Comparison of ENCODE assay signal across 9 cellular contexts in the genomic region with DNA sequence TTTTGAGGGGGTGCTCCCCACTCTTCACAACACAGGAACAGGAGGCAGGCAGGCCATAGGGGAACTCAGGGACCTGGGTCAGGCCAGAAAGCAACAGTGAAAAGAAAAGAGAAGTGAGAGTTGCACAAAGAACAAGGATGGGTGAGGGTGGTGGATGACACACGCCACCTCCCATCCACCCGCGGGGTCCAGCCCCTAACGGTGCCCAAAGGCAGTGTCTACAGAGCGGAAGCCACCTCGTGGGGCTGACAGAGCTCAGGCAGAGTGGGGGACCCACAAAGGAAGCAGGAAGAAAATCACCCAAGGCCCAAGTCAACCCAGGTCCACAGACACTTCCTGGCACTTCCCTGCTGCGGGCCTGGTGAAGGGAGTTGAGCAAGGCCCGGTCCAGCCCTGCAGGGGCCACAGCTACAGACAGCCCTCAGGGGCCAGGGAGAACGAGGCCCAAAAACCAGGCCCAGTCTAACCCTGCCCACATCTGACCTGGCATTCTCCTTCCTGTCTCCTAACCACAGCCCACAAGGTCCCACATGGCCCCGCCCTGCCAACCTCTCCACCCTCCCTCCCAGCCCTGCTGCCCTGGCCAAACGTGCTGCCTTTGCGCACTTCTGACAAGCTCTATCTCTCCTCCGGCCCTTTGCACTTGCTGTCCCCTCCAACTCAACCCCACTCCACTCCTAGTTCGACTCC. TPM values are rescaled to one million over a fixed set of nuclear protein-coding genes. Genes with fewer than 3 reads are reported as not detected.
DNase-seq lines count a peak whose midpoint lies in the region; ATAC-seq and TF ChIP-seq lines count a peak whose summit lies in the region.
"Had no signal": no experiment of that assay in that cellular context is flagged by ENCODE, and none has a peak within 500 bp of the region (broad histone marks: within the 10 kb centered on the region; RNA-seq: fewer than 3 reads in every experiment).

No MANE protein-coding gene starts in this region.

- BruUV-seq in PC-9 (replicated peaks; lab: Mats Ljungman, UMichigan), result no TSS peak

- H3K36me3 ChIP-seq in PC-9 (ENCODE audit: low read depth) (peaks cover 2% of the 10 kb centered on the region; the same call in 1 of the 2 replicates), upper lobe of right lung (no peaks in the 10 kb centered on the region)

- H3K9me3 ChIP-seq in PC-9 (ENCODE audit: insufficient read depth, low read depth) (no peaks in the 10 kb centered on the region), upper lobe of right lung (no peaks in the 10 kb centered on the region)

- intact Hi-C loops in PC-9 (cut with micrococcal nuclease; ENCODE audit: unreplicated experiment), result loop anchor here (5.0 kb wide), 1 partner anchor 38 kb away; no protein-coding TSS in a partner anchor
- intact Hi-C loops in upper lobe of right lung (cut with DNase I), result no loop called here

- POLR2A ChIA-PET in PC-9 (lab: Charles Lee; ENCODE audit: unreplicated experiment), result no interaction called here

- no peaks in the 10 kb centered on the region for H3K9me2 ChIP-seq in PC-9 (ENCODE audit: insufficient read depth)

- H3K4me3 ChIP-seq in PC-9, result 0 out of 2 replicates have a peak overlapping the region, but pooled peaks have one; percentile 4
- H3K4me3 ChIP-seq in upper lobe of right lung, result no peak overlapping the region

- ATAC-seq in GM18870 (IDR thresholded peaks at IDR 0.05; ENCODE audit: unreplicated experiment) (peak; percentile 90), HG02885 (IDR thresholded peaks at IDR 0.05; ENCODE audit: poor library complexity, unreplicated experiment) (peak; percentile 86), upper lobe of right lung (peak; percentile 92)

- peaks cover 12% of the 10 kb centered on the region for H4K20me1 ChIP-seq in PC-9 (ENCODE audit: insufficient read depth)

- no peaks in the 10 kb centered on the region for H3K27me3 ChIP-seq in PC-9 (ENCODE audit: insufficient read depth, low read depth)
- H3K27me3 ChIP-seq in upper lobe of right lung, result no peaks in the 10 kb centered on the region

- H3K4me1 ChIP-seq in PC-9 (replicated peaks; ENCODE audit: insufficient read depth) (peaks cover 66% of the 10 kb centered on the region), upper lobe of right lung (peaks cover 24% of the 10 kb centered on the region)

- TF ChIP-seq CTCF in PC-9 (conservative IDR thresholded peaks at IDR 0.05) (no peak), upper lobe of right lung (IDR thresholded peaks at IDR 0.05) (no peak)

- peaks cover 53% of the 10 kb centered on the region for H3F3A ChIP-seq in PC-9 (ENCODE audit: insufficient read depth, low read depth)

- CTCF ChIA-PET in PC-9 (lab: Charles Lee), result interaction anchor here (1.2 kb wide), 1 partner anchor 39 kb away, joined by 10 read pairs; no protein-coding TSS in a partner anchor

- peak overlapping the region; percentile 41 for H3K4me2 ChIP-seq in PC-9

- peaks cover 90% of the 10 kb centered on the region for H3K79me2 ChIP-seq in PC-9 (ENCODE audit: low read depth)

- H3K27ac ChIP-seq in PC-9 (peak overlapping the region; percentile 67), upper lobe of right lung (peak overlapping the region; percentile 58)

- H2AFZ ChIP-seq in PC-9, result no peak overlapping the region

- DNase-seq in PC-9, result peak; percentile 44 to 49
- peak; percentile 43 for DNase-seq in activated T-helper 9 cell treated with anti-CD3 and anti-CD28 coated beads, Interleukin-2, amount 50 U/mL, for 16 hours (ENCODE audit: low read depth)
- peak; percentile 34 for DNase-seq in midbrain (lab: John Stamatoyannopoulos, UW)
- DNase-seq in upper lobe of right lung, result peak; percentile 85
- no peak for DNase-seq in mesenteric fat pad (ENCODE audit: low spot score)
- DNase-seq in NCI-H1417 treated with DMSO at 0.1 percent for 48 hours (lab: John Stamatoyannopoulos, UW), result no peak

RNA-seq across cellular contexts. Expression of a gene that starts 5.9 kb away (rescaled TPM):
- total RNA-seq in PC-9 (2021) (72.7 and 84.0 TPM in 2 replicates), upper lobe of right lung (19.8 TPM), mesenteric fat pad (1.5 TPM)
- total RNA-seq: bronchial epithelial cell had no signal

Comparison
In these comparisons a context has a peak if more than half of its experiments do, and no peak if none do; other contexts are left out.
1. DNase-seq: peak in PC-9 (2 of 2), activated T-helper 9 cell treated with anti-CD3 and anti-CD28 coated beads, Interleukin-2, amount 50 U/mL, for 16 hours (single experiment), midbrain (single experiment) and upper lobe of right lung (single experiment); none in mesenteric fat pad (single experiment) and NCI-H1417 treated with DMSO at 0.1 percent for 48 hours (single experiment).
2. Peak in every context shown above with its lines, with median percentiles within 50 percentile points of each other: ATAC-seq.